In the genomic region with DNA sequence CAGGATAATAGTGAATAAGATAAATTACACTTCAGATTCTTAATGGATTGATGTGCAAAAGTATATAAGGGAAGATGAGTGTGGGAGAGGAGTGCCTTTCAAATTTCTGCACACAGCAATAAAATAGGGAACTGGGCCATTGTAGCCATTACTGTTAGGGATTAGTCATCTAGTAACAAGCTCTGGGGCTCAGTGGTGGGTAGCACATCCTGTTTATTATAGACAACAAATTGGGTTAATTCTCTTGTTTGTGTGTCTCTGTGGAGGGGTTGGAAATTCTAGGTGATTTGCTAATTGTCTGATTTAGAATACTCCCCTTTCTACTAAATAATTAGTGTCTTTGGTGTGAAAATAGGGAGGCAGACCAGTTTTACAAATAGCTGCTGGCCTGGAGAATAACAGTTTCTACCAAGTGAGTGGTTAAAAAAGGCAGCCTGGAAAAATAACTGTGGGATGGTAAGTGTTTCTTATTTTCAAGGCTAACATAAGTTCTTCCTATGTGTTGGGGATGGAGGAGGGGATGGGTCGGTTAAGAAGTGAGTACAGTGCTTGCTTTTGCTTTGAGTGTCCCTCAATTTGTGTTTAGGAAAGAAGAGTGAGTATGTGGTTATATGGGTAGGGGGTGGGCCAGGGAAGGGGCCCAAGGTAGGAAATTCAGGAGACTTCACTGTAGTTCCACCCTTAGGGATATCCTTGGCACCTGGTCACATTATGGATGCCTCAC, we compare ENCODE assay signal across 10 cellular contexts. TPM values are rescaled to one million over a fixed set of nuclear protein-coding genes. Genes with fewer than 3 reads are reported as not detected.
DNase-seq lines count a peak whose midpoint lies in the region; ATAC-seq and TF ChIP-seq lines count a peak whose summit lies in the region.
"Had no signal": no experiment of that assay in that cellular context is flagged by ENCODE, and none has a peak within 500 bp of the region (broad histone marks: within the 10 kb centered on the region; RNA-seq: fewer than 3 reads in every experiment).

No MANE protein-coding gene starts in this region.

- H3K36me3 ChIP-seq in testis (ENCODE audit: low read depth, missing control alignments) (no peaks in the 10 kb centered on the region), SJCRH30 (no peaks in the 10 kb centered on the region; the same call in 1 of the 2 replicates)

- no peak overlapping the region for H3K4me3 ChIP-seq in choroid plexus epithelial cell (ENCODE audit: low read depth, low read length)
- no peak overlapping the region for H3K4me3 ChIP-seq in testis
- no peak overlapping the region for H3K4me3 ChIP-seq in SJCRH30

- no peaks in the 10 kb centered on the region for H3K9me3 ChIP-seq in testis
- H3K9me3 ChIP-seq in SJCRH30 (replicated peaks) = no peaks in the 10 kb centered on the region

- TF ChIP-seq CTCF in choroid plexus epithelial cell (conservative IDR thresholded peaks at IDR 0.05; ENCODE audit: low read depth, low read length) (no peak), testis (IDR thresholded peaks at IDR 0.05) (no peak)

- H3K27me3 ChIP-seq in testis (no peaks in the 10 kb centered on the region), SJCRH30 (no peaks in the 10 kb centered on the region)

- peak; percentile 15 for DNase-seq in choroid plexus epithelial cell (ENCODE audit: low read depth)
- DNase-seq in testis = no peak
- DNase-seq in NCI-H1417 treated with DMSO at 0.1 percent for 48 hours (lab: John Stamatoyannopoulos, UW) = no peak
- DNase-seq in occipital lobe (lab: John Stamatoyannopoulos, UW) = no peak
- DNase-seq in SJCRH30 = no peak
- DNase-seq: left ventricle myocardium superior, Right ventricle myocardium superior had no signal

- peak; percentile 99 for ATAC-seq in GM18511 (IDR thresholded peaks at IDR 0.05; ENCODE audit: unreplicated experiment)
- peak; percentile 97 for ATAC-seq in GM21576 (IDR thresholded peaks at IDR 0.05; ENCODE audit: unreplicated experiment)
- ATAC-seq in HG03558 (IDR thresholded peaks at IDR 0.05; ENCODE audit: extremely low read depth, unreplicated experiment) = peak; percentile 65
- ATAC-seq: left ventricle myocardium superior had no signal

- no peaks in the 10 kb centered on the region for H3K4me1 ChIP-seq in testis
- no peaks in the 10 kb centered on the region for H3K4me1 ChIP-seq in SJCRH30

- H3K27ac ChIP-seq in testis (no peak overlapping the region), SJCRH30 (no peak overlapping the region)

- WGBS in testis, 2 donors = 67 to 78% methylated on average over 1 of the region's 1 CpG

- no peak for TF ChIP-seq POLR2A in testis (IDR thresholded peaks at IDR 0.05)

- intact Hi-C loops in testis (cut with DNase I; ENCODE audit: low total_unique reads) = no loop called here

RNA-seq across cellular contexts. Expression of gene TMEM248, which starts 43.3 kb away (rescaled TPM):
- total RNA-seq in testis (100 to 1,000 TPM; 181 to 221 TPM), occipital lobe (54.4 TPM)
- 139 TPM for polyA plus RNA-seq in testis (ENCODE audit: insufficient read depth, low read depth, low replicate concordance)
- total RNA-seq in SJCRH30 (2014; rRNA removed; shearing (Covaris generic)) = 119 and 140 TPM in 2 replicates
